Comparison of ENCODE assay signal across 26 cellular contexts in genomic region chr6:4093288-4093687, GRCh38. TPM values are rescaled to one million over a fixed set of nuclear protein-coding genes. Genes with fewer than 3 reads are reported as not detected.
DNase-seq lines count a peak whose midpoint lies in the region; ATAC-seq, FAIRE-seq and TF ChIP-seq lines count a peak whose summit lies in the region.
"Had no signal": no experiment of that assay in that cellular context is flagged by ENCODE, and none has a peak within 500 bp of the region (broad histone marks: within the 10 kb centered on the region; RNA-seq: fewer than 3 reads in every experiment).

No MANE protein-coding gene starts in this region.

- intact Hi-C loops in psoas muscle (cut with DNase I), result no loop called here

- H3K9me3 ChIP-seq in SK-N-MC (ENCODE audit: low read depth, low read length) (no peaks in the 10 kb centered on the region), psoas muscle (no peaks in the 10 kb centered on the region)

- H3K27ac ChIP-seq in SK-N-MC (no peak overlapping the region), psoas muscle (no peak overlapping the region)

- POLR2A ChIA-PET in HEK293T (lab: Yijun Ruan, JAX), result no interaction called here

- H3K4me1 Mint-ChIP-seq in T-helper 2 cell treated with Interferon-gamma antibody and Interleukin-4, amounts not matched to agents 5 μg/mL and 100 μg/mL, for 36 hours (ENCODE audit: low read depth), result no peaks in the 10 kb centered on the region
- H3K4me1 Mint-ChIP-seq: CD4-positive, alpha-beta memory T cell had no signal

- H3K36me3 ChIP-seq in SK-N-MC (ENCODE audit: insufficient read depth, low read length) (no peaks in the 10 kb centered on the region), psoas muscle (ENCODE audit: insufficient read depth in 1 of 2, low read depth in 1 of 2) (no peaks in the 10 kb centered on the region)

- CTCF ChIA-PET in HEK293T (lab: Yijun Ruan, JAX), result no interaction called here

- FAIRE-seq in RCC 7860 (lab: Jason Lieb, UNC), result no peak
- FAIRE-seq: D721Med, GM12891, GM18507 had no signal

- H3K4me3 Mint-ChIP-seq in T-helper 2 cell treated with Interferon-gamma antibody and Interleukin-4, amounts not matched to agents 5 μg/mL and 100 μg/mL, for 36 hours, result no peak overlapping the region
- H3K4me3 Mint-ChIP-seq: CD4-positive, alpha-beta memory T cell had no signal

- H3K27me3 Mint-ChIP-seq in T-helper 2 cell treated with Interferon-gamma antibody and Interleukin-4, amounts not matched to agents 5 μg/mL and 100 μg/mL, for 36 hours (ENCODE audit: low read depth), result peaks cover 3% of the 10 kb centered on the region
- H3K27me3 Mint-ChIP-seq: CD4-positive, alpha-beta memory T cell had no signal

- H3K4me3 ChIP-seq in SK-N-MC (no peak overlapping the region), psoas muscle (no peak overlapping the region)
- H3K4me3 ChIP-seq: K562 had no signal

- H3K27me3 ChIP-seq in psoas muscle (ENCODE audit: insufficient read depth in 3 of 3, low read length in 2 of 3), result no peaks in the 10 kb centered on the region

- no peak for ATAC-seq in psoas muscle
- ATAC-seq: K562 had no signal

- whole genome bisulfite sequencing in psoas muscle, 3 donors, result 43 to 58% (median 43%) methylated on average over 1 of the region's 1 CpG

- no peaks in the 10 kb centered on the region for H3K9me3 Mint-ChIP-seq in T-helper 2 cell treated with Interferon-gamma antibody and Interleukin-4, amounts not matched to agents 5 μg/mL and 100 μg/mL, for 36 hours
- H3K9me3 Mint-ChIP-seq: CD4-positive, alpha-beta memory T cell had no signal

- H3K27ac Mint-ChIP-seq in T-helper 2 cell treated with Interferon-gamma antibody and Interleukin-4, amounts not matched to agents 5 μg/mL and 100 μg/mL, for 36 hours, result no peak overlapping the region
- H3K27ac Mint-ChIP-seq: CD4-positive, alpha-beta memory T cell had no signal

- no peaks in the 10 kb centered on the region for H3K4me1 ChIP-seq in psoas muscle

- no peak for TF ChIP-seq CTCF in psoas muscle (IDR thresholded peaks at IDR 0.05)

- H3K9ac ChIP-seq in SK-N-MC (ENCODE audit: insufficient read length), result no peak overlapping the region

- DNase-seq in DMS79 treated with DMSO at 0.1 percent for 48 hours (lab: John Stamatoyannopoulos, UW) (peak; percentile 14), DMS79 (lab: John Stamatoyannopoulos, UW) (no peak), HEK293T (ENCODE audit: extremely low spot score) (no peak), NCI-H524 (lab: John Stamatoyannopoulos, UW) (peak; percentile 37 to 67), SK-N-MC (ENCODE audit: low read depth, low spot score) (peak; percentile 77), RCC 7860 (ENCODE audit: low spot score) (no peak), psoas muscle (no peak)
- no peak for DNase-seq in T-helper 2 cell treated with Interferon-gamma antibody and Interleukin-4, amounts not matched to agents 5 μg/mL and 100 μg/mL, for 36 hours (ENCODE audit: low spot score)
- DNase-seq: 8988T; CD4-positive, alpha-beta memory T cell; GF-D8; GOT3; MV-4-11; NCI-H1436 treated with DMSO at 0.1 percent for 48 hours; NCI-H446; NK-92 treated with Interleukin-12 subunit alpha and Interleukin-12 subunit beta, amount 100 ng/mL, for 24 hours; OCI-M1; RPMI8226; SIG-M5; T-helper 2 cell had no signal

- H3K36me3 Mint-ChIP-seq in T-helper 2 cell treated with Interferon-gamma antibody and Interleukin-4, amounts not matched to agents 5 μg/mL and 100 μg/mL, for 36 hours (ENCODE audit: low read depth), result no peaks in the 10 kb centered on the region
- H3K36me3 Mint-ChIP-seq: CD4-positive, alpha-beta memory T cell had no signal

TF ChIP-seq in HEK293T, 16 proteins besides CTCF, POLR2A, EP300 and RAD21:
- TF ChIP-seq ZNF384 (IDR thresholded peaks at IDR 0.05) (no peak), LEF1 (IDR thresholded peaks at IDR 0.05; ENCODE audit: borderline replicate concordance) (no peak), PKNOX1 (IDR thresholded peaks at IDR 0.05) (peak; percentile 50), FOXK2 (IDR thresholded peaks at IDR 0.05) (no peak), ARNT (IDR thresholded peaks at IDR 0.05) (no peak), L3MBTL2 (conservative IDR thresholded peaks at IDR 0.05) (no peak)

RNA-seq across cellular contexts. Expression of gene FAM217A, which starts 14.4 kb away (rescaled TPM):
- total RNA-seq in psoas muscle, result not detected
- polyA plus RNA-seq in psoas muscle, result not detected
- total RNA-seq: CD4-positive, alpha-beta memory T cell; Daoy; K562 had no signal
- polyA plus RNA-seq: BJ; CD4-positive, alpha-beta memory T cell; K562 had no signal

RNA-seq across cellular contexts. Expression of gene ECI2, which starts 42.1 kb away (rescaled TPM):
- total RNA-seq in psoas muscle, result 100 to 1,000 TPM in 3 of 4 donors, 10 to 100 TPM in 1; 77.3 to 118 (median 111) TPM
- polyA plus RNA-seq in psoas muscle, result 100 to 1,000 TPM in 1 of 3 donors, 10 to 100 TPM in 2; 58.2 to 122 (median 90.4) TPM

Comparison
In these comparisons a context has a peak if more than half of its experiments do, and no peak if none do; other contexts are left out.
1. DNase-seq: peak in DMS79 treated with DMSO at 0.1 percent for 48 hours (single experiment), NCI-H524 (2 of 2) and SK-N-MC (single experiment); none in DMS79 (single experiment), HEK293T (single experiment), RCC 7860 (single experiment), psoas muscle (0 of 2) and T-helper 2 cell treated with Interferon-gamma antibody and Interleukin-4, amounts not matched to agents 5 μg/mL and 100 μg/mL, for 36 hours (single experiment).